In genomic region chr17:75896360-75897075, GRCh38 we compare ENCODE assay signal across 2 cellular contexts.
TF ChIP-seq lines count a peak whose summit lies in the region.

A gene with protein sequence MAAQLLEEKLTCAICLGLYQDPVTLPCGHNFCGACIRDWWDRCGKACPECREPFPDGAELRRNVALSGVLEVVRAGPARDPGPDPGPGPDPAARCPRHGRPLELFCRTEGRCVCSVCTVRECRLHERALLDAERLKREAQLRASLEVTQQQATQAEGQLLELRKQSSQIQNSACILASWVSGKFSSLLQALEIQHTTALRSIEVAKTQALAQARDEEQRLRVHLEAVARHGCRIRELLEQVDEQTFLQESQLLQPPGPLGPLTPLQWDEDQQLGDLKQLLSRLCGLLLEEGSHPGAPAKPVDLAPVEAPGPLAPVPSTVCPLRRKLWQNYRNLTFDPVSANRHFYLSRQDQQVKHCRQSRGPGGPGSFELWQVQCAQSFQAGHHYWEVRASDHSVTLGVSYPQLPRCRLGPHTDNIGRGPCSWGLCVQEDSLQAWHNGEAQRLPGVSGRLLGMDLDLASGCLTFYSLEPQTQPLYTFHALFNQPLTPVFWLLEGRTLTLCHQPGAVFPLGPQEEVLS (minus strand): TSS chr17:75896951. CDS start chr17:75896937, 14 bp downstream.

TF ChIP-seq in HEK293, 187 proteins besides CTCF, POLR2A, EP300 and RAD21 (continued from another document and continues in another):
- TF ChIP-seq, protein P1, sequence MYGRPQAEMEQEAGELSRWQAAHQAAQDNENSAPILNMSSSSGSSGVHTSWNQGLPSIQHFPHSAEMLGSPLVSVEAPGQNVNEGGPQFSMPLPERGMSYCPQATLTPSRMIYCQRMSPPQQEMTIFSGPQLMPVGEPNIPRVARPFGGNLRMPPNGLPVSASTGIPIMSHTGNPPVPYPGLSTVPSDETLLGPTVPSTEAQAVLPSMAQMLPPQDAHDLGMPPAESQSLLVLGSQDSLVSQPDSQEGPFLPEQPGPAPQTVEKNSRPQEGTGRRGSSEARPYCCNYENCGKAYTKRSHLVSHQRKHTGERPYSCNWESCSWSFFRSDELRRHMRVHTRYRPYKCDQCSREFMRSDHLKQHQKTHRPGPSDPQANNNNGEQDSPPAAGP (tag by site-specific recombination; IDR thresholded peaks at IDR 0.05), result 0 out of 2 replicates have a peak, but pooled peaks have one; percentile 33
- TF ChIP-seq ZNF48 (tag by site-specific recombination; IDR thresholded peaks at IDR 0.05), result no peak
- TF ChIP-seq YY2 (tag by site-specific recombination; IDR thresholded peaks at IDR 0.05), result peak; percentile 72; the same call in 1 of the 2 replicates
- TF ChIP-seq ZSCAN16 (tag by site-specific recombination; IDR thresholded peaks at IDR 0.05), result no peak
- no peak for TF ChIP-seq ZNF596 (tag by site-specific recombination; IDR thresholded peaks at IDR 0.05)
- no peak for TF ChIP-seq ZNF555 (tag by site-specific recombination; conservative IDR thresholded peaks at IDR 0.05)
- TF ChIP-seq ZNF398 (tag by site-specific recombination; IDR thresholded peaks at IDR 0.05), result no peak
- no peak for TF ChIP-seq ZNF623 (tag by site-specific recombination; IDR thresholded peaks at IDR 0.05)
- TF ChIP-seq ZNF174 (tag by site-specific recombination; IDR thresholded peaks at IDR 0.05), result no peak
- TF ChIP-seq SALL2 (tag by site-specific recombination; IDR thresholded peaks at IDR 0.05; ENCODE audit: borderline replicate concordance), result no peak
- TF ChIP-seq KLF1 (tag by site-specific recombination; IDR thresholded peaks at IDR 0.05), result peak; percentile 58; the same call in 1 of the 2 replicates
- TF ChIP-seq ZNF558 (tag by site-specific recombination; IDR thresholded peaks at IDR 0.05), result no peak
- no peak for TF ChIP-seq SCRT2 (tag by site-specific recombination; IDR thresholded peaks at IDR 0.05)
- 0 out of 2 replicates have a peak, but pooled peaks have one; percentile 32 for TF ChIP-seq ZBTB11 (tag by site-specific recombination; conservative IDR thresholded peaks at IDR 0.05; ENCODE audit: low read depth)
- no peak for TF ChIP-seq ZNF433 (tag by site-specific recombination; IDR thresholded peaks at IDR 0.05; ENCODE audit: low read depth)
- peak; percentile 64 for TF ChIP-seq GLIS2 (tag by site-specific recombination; IDR thresholded peaks at IDR 0.05)
- TF ChIP-seq KLF7 (tag by site-specific recombination; IDR thresholded peaks at IDR 0.05; ENCODE audit: borderline replicate concordance), result no peak
- TF ChIP-seq, protein P2, sequence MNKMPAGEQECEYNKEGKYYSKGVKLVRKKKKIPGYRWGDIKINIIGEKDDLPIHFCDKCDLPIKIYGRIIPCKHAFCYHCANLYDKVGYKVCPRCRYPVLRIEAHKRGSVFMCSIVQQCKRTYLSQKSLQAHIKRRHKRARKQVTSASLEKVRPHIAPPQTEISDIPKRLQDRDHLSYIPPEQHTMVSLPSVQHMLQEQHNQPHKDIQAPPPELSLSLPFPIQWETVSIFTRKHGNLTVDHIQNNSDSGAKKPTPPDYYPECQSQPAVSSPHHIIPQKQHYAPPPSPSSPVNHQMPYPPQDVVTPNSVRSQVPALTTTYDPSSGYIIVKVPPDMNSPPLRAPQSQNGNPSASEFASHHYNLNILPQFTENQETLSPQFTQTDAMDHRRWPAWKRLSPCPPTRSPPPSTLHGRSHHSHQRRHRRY (tag by site-specific recombination; IDR thresholded peaks at IDR 0.05), result no peak
- TF ChIP-seq ZXDB (tag by site-specific recombination; IDR thresholded peaks at IDR 0.05), result peak; percentile 10; the same call in 1 of the 2 replicates
- TF ChIP-seq, protein P3, sequence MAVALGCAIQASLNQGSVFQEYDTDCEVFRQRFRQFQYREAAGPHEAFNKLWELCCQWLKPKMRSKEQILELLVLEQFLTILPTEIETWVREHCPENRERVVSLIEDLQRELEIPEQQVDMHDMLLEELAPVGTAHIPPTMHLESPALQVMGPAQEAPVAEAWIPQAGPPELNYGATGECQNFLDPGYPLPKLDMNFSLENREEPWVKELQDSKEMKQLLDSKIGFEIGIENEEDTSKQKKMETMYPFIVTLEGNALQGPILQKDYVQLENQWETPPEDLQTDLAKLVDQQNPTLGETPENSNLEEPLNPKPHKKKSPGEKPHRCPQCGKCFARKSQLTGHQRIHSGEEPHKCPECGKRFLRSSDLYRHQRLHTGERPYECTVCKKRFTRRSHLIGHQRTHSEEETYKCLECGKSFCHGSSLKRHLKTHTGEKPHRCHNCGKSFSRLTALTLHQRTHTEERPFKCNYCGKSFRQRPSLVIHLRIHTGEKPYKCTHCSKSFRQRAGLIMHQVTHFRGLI (tag by site-specific recombination; IDR thresholded peaks at IDR 0.05), result no peak
- TF ChIP-seq YY1 (tag by site-specific recombination; IDR thresholded peaks at IDR 0.05), result peak; percentile 85

TF ChIP-seq in K562, 482 proteins besides CTCF, POLR2A, EP300 and RAD21 (continued from another document and continues in another):
- peak; percentile 29; the same call in 1 of the 2 replicates for TF ChIP-seq DEAF1 (CRISPR knock-in tag; IDR thresholded peaks at IDR 0.05)
- TF ChIP-seq ARID1B (IDR thresholded peaks at IDR 0.05), result no peak; the same call in 1 of the 2 replicates
- no peak for TF ChIP-seq FOXO4 (CRISPR knock-in tag; IDR thresholded peaks at IDR 0.05)
- no peak for TF ChIP-seq NUFIP1 (IDR thresholded peaks at IDR 0.05; ENCODE audit: partially characterized antibody)
- TF ChIP-seq, protein P4, sequence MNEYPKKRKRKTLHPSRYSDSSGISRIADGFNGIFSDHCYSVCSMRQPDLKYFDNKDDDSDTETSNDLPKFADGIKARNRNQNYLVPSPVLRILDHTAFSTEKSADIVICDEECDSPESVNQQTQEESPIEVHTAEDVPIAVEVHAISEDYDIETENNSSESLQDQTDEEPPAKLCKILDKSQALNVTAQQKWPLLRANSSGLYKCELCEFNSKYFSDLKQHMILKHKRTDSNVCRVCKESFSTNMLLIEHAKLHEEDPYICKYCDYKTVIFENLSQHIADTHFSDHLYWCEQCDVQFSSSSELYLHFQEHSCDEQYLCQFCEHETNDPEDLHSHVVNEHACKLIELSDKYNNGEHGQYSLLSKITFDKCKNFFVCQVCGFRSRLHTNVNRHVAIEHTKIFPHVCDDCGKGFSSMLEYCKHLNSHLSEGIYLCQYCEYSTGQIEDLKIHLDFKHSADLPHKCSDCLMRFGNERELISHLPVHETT (CRISPR knock-in tag; conservative IDR thresholded peaks at IDR 0.05 in 1 of 2, IDR thresholded peaks at IDR 0.05 in 1 of 2), result peak in 1 of 2 experiments; percentile 75; a peak in 1 of 4 replicates
- peak; percentile 51; the same call in 1 of the 2 replicates for TF ChIP-seq GABPA (tag; conservative IDR thresholded peaks at IDR 0.05; ENCODE audit: low read depth)
- TF ChIP-seq ZNF655 (CRISPR knock-in tag; IDR thresholded peaks at IDR 0.05), result no peak
- no peak for TF ChIP-seq HSF4 (CRISPR knock-in tag; IDR thresholded peaks at IDR 0.05; ENCODE audit: borderline replicate concordance)
- no peak for TF ChIP-seq ZNF583 (CRISPR knock-in tag; IDR thresholded peaks at IDR 0.05)
- TF ChIP-seq POLR2AphosphoS5 (IDR thresholded peaks at IDR 0.05; ENCODE audit: control insufficient read depth, insufficient read depth, low read depth, low read length), result peak; percentile 43; the same call in 1 of the 2 replicates
- no peak for TF ChIP-seq POLR2B (IDR thresholded peaks at IDR 0.05; ENCODE audit: low read depth, partially characterized antibody)
- TF ChIP-seq EZH2 (IDR thresholded peaks at IDR 0.05; ENCODE audit: borderline replicate concordance, low read depth, low read length), result no peak
- no peak for TF ChIP-seq HNRNPUL1 (IDR thresholded peaks at IDR 0.05; ENCODE audit: low read length)
- TF ChIP-seq CBX1 (IDR thresholded peaks at IDR 0.05; ENCODE audit: low read depth), result peak; percentile 10; the same call in 1 of the 2 replicates
- TF ChIP-seq JUN (IDR thresholded peaks at IDR 0.05; ENCODE audit: borderline replicate concordance, low read depth, low read length), result peak; percentile 75
- TF ChIP-seq JUN (CRISPR knock-in tag; IDR thresholded peaks at IDR 0.05; ENCODE audit: borderline replicate concordance), result peak; percentile 75; the same call in 1 of the 2 replicates
- TF ChIP-seq ZNF609 (CRISPR knock-in tag; IDR thresholded peaks at IDR 0.05; ENCODE audit: borderline replicate concordance), result no peak
- peak; percentile 83 for TF ChIP-seq ZNF395 (CRISPR knock-in tag; IDR thresholded peaks at IDR 0.05)
- no peak for TF ChIP-seq CHCHD3 (CRISPR knock-in tag; IDR thresholded peaks at IDR 0.05)
- TF ChIP-seq SRF (CRISPR knock-in tag; IDR thresholded peaks at IDR 0.05), result peak in 1 of 2 experiments; percentile 38; a peak in 2 of 4 replicates
- no peak for TF ChIP-seq SMARCA4 (IDR thresholded peaks at IDR 0.05)
- peak; percentile 31; the same call in 1 of the 2 replicates for TF ChIP-seq ZBTB9 (CRISPR knock-in tag; IDR thresholded peaks at IDR 0.05)
- peak; percentile 98 for TF ChIP-seq GATAD2B (IDR thresholded peaks at IDR 0.05; ENCODE audit: borderline replicate concordance)
- no peak for TF ChIP-seq PHB (CRISPR knock-in tag; IDR thresholded peaks at IDR 0.05)
- TF ChIP-seq SAP30 (IDR thresholded peaks at IDR 0.05; ENCODE audit: borderline replicate concordance, insufficient read depth, low read depth, low read length, poor library complexity, severe bottlenecking), result peak; percentile 28
